9 cellular contexts compared by ENCODE assay signal in the genomic region with DNA sequence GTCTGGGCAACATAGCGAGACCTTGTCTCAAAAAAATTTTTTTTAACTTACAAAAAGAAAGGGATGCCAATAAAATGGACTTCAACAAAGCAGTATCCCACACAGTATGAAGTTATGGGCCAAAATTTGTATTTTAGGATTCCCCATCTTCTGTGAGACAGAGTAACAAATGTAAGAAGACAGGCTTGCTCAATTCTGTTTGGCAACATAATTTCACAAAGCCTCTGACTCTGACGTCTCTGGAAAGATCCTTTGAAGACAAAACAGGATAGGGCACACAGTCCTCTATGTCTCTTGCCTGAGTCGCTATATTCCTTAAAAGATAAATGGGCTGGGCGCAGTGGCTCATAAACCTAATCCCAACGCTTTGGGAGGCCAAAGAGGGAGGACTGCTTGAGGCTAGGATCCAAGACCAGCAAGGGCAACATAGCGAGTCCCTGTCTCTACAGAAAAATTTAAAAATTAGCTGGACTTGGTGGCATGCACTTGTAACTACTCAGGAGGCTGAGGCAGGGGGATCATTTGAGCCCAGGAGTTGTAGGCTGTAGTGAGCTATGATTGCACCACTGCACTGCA. TPM values are rescaled to one million over a fixed set of nuclear protein-coding genes. Genes with fewer than 3 reads are reported as not detected.
DNase-seq lines count a peak whose midpoint lies in the region; ATAC-seq and TF ChIP-seq lines count a peak whose summit lies in the region.
"Had no signal": no experiment of that assay in that cellular context is flagged by ENCODE, and none has a peak within 500 bp of the region (broad histone marks: within the 10 kb centered on the region; RNA-seq: fewer than 3 reads in every experiment).

No MANE protein-coding gene starts in this region.

- peak overlapping the region; percentile 92 to 100 (median 96) for H3K4me3 Mint-ChIP-seq in naive thymus-derived CD4-positive, alpha-beta T cell

- no peaks in the 10 kb centered on the region; the same call in 1 of the 2 replicates for H4K20me1 ChIP-seq in Karpas-422 (ENCODE audit: insufficient read depth, low read depth, low read length)

- H3K36me3 Mint-ChIP-seq in naive thymus-derived CD4-positive, alpha-beta T cell = peaks cover 0 to 1% (median 0%) of the 10 kb centered on the region in 5 donors

- no peaks in the 10 kb centered on the region for H3K9me3 Mint-ChIP-seq in naive thymus-derived CD4-positive, alpha-beta T cell

- no peaks in the 10 kb centered on the region for H3K27me3 Mint-ChIP-seq in naive thymus-derived CD4-positive, alpha-beta T cell

- intact Hi-C loops in naive thymus-derived CD4-positive, alpha-beta T cell (cut with micrococcal nuclease) = loop anchor here (1.0 kb wide), 6 partner anchors 8 to 269 kb away; a partner anchor contains a TSS

- POLR2A ChIA-PET in naive thymus-derived CD4-positive, alpha-beta T cell (lab: Charles Lee) = interaction anchor here (0.7 to 10.7 kb wide), 11 partner anchors 7 to 357 kb away, joined by 3 to 135 read pairs (median 3); a partner anchor contains a TSS

- ATAC-seq in naive thymus-derived CD4-positive, alpha-beta T cell = no peak
- ATAC-seq in GM18502 (IDR thresholded peaks at IDR 0.05; ENCODE audit: poor library complexity, unreplicated experiment) = no peak

- H3K4me3 ChIP-seq in AG09309 (ENCODE audit: control insufficient read depth, low read depth, low read length) = peak overlapping the region; percentile 87
- H3K4me3 ChIP-seq in Karpas-422 (ENCODE audit: low read length) = peak overlapping the region; percentile 78
- H3K4me3 ChIP-seq in choroid plexus epithelial cell (ENCODE audit: low read depth, low read length) = peak overlapping the region; percentile 80
- H3K4me3 ChIP-seq in naive thymus-derived CD4-positive, alpha-beta T cell (ENCODE audit: low read length) = peak overlapping the region; percentile 84

- no peaks in the 10 kb centered on the region for H3K27me3 ChIP-seq in Karpas-422 (ENCODE audit: low read length)
- no peaks in the 10 kb centered on the region for H3K27me3 ChIP-seq in naive thymus-derived CD4-positive, alpha-beta T cell (ENCODE audit: control insufficient read depth in 2 of 2, insufficient read depth in 2 of 2, low read length in 2 of 2)

- CTCF ChIA-PET in naive thymus-derived CD4-positive, alpha-beta T cell (lab: Charles Lee) = interaction anchor here (0.6 to 2.5 kb wide), 6 partner anchors 9 to 24 kb away, joined by 3 to 13 read pairs (median 6); no protein-coding TSS in a partner anchor

- H3K4me1 ChIP-seq in Karpas-422 (ENCODE audit: low read length) = peaks cover 17% of the 10 kb centered on the region
- H3K4me1 ChIP-seq in naive thymus-derived CD4-positive, alpha-beta T cell (ENCODE audit: control insufficient read depth in 2 of 2, insufficient read depth in 2 of 2, low read length in 2 of 2) = peaks cover 3 to 6% of the 10 kb centered on the region in 2 donors

- H3K27ac Mint-ChIP-seq in naive thymus-derived CD4-positive, alpha-beta T cell = peak overlapping the region; percentile 83 to 98 (median 92)

- no peak overlapping the region for H3K27ac ChIP-seq in Karpas-422 (ENCODE audit: low read length)
- H3K27ac ChIP-seq in naive thymus-derived CD4-positive, alpha-beta T cell (ENCODE audit: low read depth, low read length) = peak overlapping the region; percentile 89

- peaks cover 12% of the 10 kb centered on the region; the same call in 1 of the 2 replicates for H3K79me2 ChIP-seq in Karpas-422 (ENCODE audit: low read length)

- H3K9ac ChIP-seq in Karpas-422 (ENCODE audit: low read length) = peak overlapping the region; percentile 78

- DNase-seq in AG09309 (ENCODE audit: low read depth) (no peak), Karpas-422 (no peak), choroid plexus epithelial cell (ENCODE audit: low read depth) (peak; percentile 24), amygdala (lab: John Stamatoyannopoulos, UW) (no peak), cerebellar cortex (ENCODE audit: low spot score) (no peak), AG20443 (ENCODE audit: low spot score) (no peak)
- DNase-seq in naive thymus-derived CD4-positive, alpha-beta T cell = no peak
- DNase-seq: activated CD4-positive, alpha-beta T cell treated with anti-CD3 and anti-CD28 coated beads for 48 hours had no signal

- no peaks in the 10 kb centered on the region for H3K9me2 ChIP-seq in Karpas-422 (replicated peaks; ENCODE audit: insufficient read depth, low read length)

- no peaks in the 10 kb centered on the region for H3K9me3 ChIP-seq in Karpas-422 (ENCODE audit: low read length)
- H3K9me3 ChIP-seq in naive thymus-derived CD4-positive, alpha-beta T cell (ENCODE audit: control insufficient read depth in 2 of 3, low read length in 3 of 3) = no peaks in the 10 kb centered on the region

- peak overlapping the region; percentile 96 for H3K4me2 ChIP-seq in Karpas-422 (ENCODE audit: low read depth, low read length, poor library complexity, severe bottlenecking)

- H2AFZ ChIP-seq in Karpas-422 (ENCODE audit: low read length) = peak overlapping the region; percentile 96; the same call in 1 of the 2 replicates

- TF ChIP-seq CTCF in AG09309 (IDR thresholded peaks at IDR 0.05; ENCODE audit: control insufficient read depth, insufficient read depth, low read depth, low read length, missing control alignments) = no peak
- TF ChIP-seq CTCF in choroid plexus epithelial cell (conservative IDR thresholded peaks at IDR 0.05; ENCODE audit: low read depth, low read length) = no peak

- peaks cover 15 to 37% (median 30%) of the 10 kb centered on the region in 7 donors for H3K4me1 Mint-ChIP-seq in naive thymus-derived CD4-positive, alpha-beta T cell

- H3K36me3 ChIP-seq in Karpas-422 (ENCODE audit: insufficient read depth, low read length) = no peaks in the 10 kb centered on the region
- H3K36me3 ChIP-seq in naive thymus-derived CD4-positive, alpha-beta T cell (ENCODE audit: control insufficient read depth in 2 of 3, insufficient read depth in 3 of 3, low read length in 3 of 3) = peaks cover 0 to 8% (median 0%) of the 10 kb centered on the region in 3 experiments

RNA-seq across cellular contexts. Expression of a gene that starts 1.1 kb away (rescaled TPM):
- total RNA-seq in Karpas-422 (2014; rRNA removed; shearing (Covaris generic); ENCODE audit: low replicate concordance) = 9.3 and 12.7 TPM in 2 replicates
- 10 to 100 TPM in 3 of 5 experiments, 1 to 10 TPM in 2; 5.2 to 20.4 (median 15.5) TPM for total RNA-seq in naive thymus-derived CD4-positive, alpha-beta T cell
- 1 to 10 TPM; 6.9 to 8.6 TPM for polyA plus RNA-seq in naive thymus-derived CD4-positive, alpha-beta T cell

RNA-seq across cellular contexts. Expression of a gene that starts 15.7 kb away (rescaled TPM):
- total RNA-seq in Karpas-422 (2014; rRNA removed; shearing (Covaris generic); ENCODE audit: low replicate concordance) = 48.3 and 70.4 TPM in 2 replicates
- total RNA-seq in naive thymus-derived CD4-positive, alpha-beta T cell = 100 to 1,000 TPM in 2 of 5 experiments, 10 to 100 TPM in 3; 35.7 to 138 (median 67.0) TPM
- 1 to 10 TPM; 1.6 to 2.9 TPM for polyA plus RNA-seq in naive thymus-derived CD4-positive, alpha-beta T cell

RNA-seq across cellular contexts. Expression of a gene that starts 19.6 kb away (rescaled TPM):
- total RNA-seq in Karpas-422 (2014; rRNA removed; shearing (Covaris generic); ENCODE audit: low replicate concordance) = 15.1 and 18.3 TPM in 2 replicates
- total RNA-seq in naive thymus-derived CD4-positive, alpha-beta T cell = 1 to 10 TPM; 2.8 to 8.0 (median 5.6) TPM
- not detected for polyA plus RNA-seq in naive thymus-derived CD4-positive, alpha-beta T cell

RNA-seq across cellular contexts. Expression of a gene that starts 34.3 kb away (rescaled TPM):
- total RNA-seq in Karpas-422 (2014; rRNA removed; shearing (Covaris generic); ENCODE audit: low replicate concordance) = 126 and 195 TPM in 2 replicates
- total RNA-seq in naive thymus-derived CD4-positive, alpha-beta T cell = 100 to 1,000 TPM; 176 to 213 (median 196) TPM
- polyA plus RNA-seq in naive thymus-derived CD4-positive, alpha-beta T cell = 10 to 100 TPM; 57.5 to 94.5 TPM

RNA-seq across cellular contexts. Expression of a gene that starts 49.3 kb away (rescaled TPM):
- not detected in 2 replicates for total RNA-seq in Karpas-422 (2014; rRNA removed; shearing (Covaris generic); ENCODE audit: low replicate concordance)
- total RNA-seq in naive thymus-derived CD4-positive, alpha-beta T cell = not detected
- polyA plus RNA-seq in naive thymus-derived CD4-positive, alpha-beta T cell = not detected
